Comparison of ENCODE assay signal across 23 cellular contexts in the genomic region with DNA sequence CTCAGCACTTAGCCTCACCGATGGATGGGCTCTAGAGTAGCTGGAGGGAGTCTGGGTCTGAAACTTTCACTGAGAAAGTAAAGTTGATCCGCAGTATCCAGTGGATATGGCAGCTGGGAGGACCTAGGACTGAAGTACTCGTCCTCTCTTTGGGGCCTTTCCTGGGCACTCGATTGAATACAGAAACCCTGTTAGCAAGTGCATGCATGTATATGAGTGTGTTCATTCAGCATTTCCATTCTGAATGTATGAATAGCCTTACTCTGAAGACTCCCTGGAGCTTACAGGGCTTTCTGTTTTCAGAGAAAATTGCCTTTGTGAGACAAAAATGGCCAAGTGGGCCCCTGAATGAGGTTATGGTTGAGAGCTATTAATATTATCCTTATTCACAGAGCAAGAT.
A peak's percentile ranks its signal among the peaks of the same experiment; 100 is the strongest.
DNase-seq lines count a peak whose midpoint lies in the region; ATAC-seq and TF ChIP-seq lines count a peak whose summit lies in the region.
"Had no signal": no experiment of that assay in that cellular context is flagged by ENCODE, and none has a peak within 500 bp of the region (broad histone marks: within the 10 kb centered on the region; RNA-seq: fewer than 3 reads in every experiment).

No MANE protein-coding gene starts in this region.

- intact Hi-C loops in spleen (cut with DNase I; ENCODE audit: low total_unique reads), result no loop called here

- peak overlapping the region in 6 of 8 donors; percentile 17 to 90 (median 78) for H3K27ac ChIP-seq in spleen
- H3K27ac ChIP-seq: gastrocnemius medialis, HL-60, SJCRH30 had no signal

- H3K36me3 Mint-ChIP-seq in activated CD8-positive, alpha-beta memory T cell treated with anti-CD3 and anti-CD28 coated beads, Interleukin-2, amount 10 ng/mL, durations not matched to agents 7 days and 5 days, result peaks cover 92% of the 10 kb centered on the region
- no peaks in the 10 kb centered on the region for H3K36me3 Mint-ChIP-seq in IgD-negative memory B cell
- peaks cover 88 to 95% of the 10 kb centered on the region in 2 donors for H3K36me3 Mint-ChIP-seq in activated naive CD4-positive, alpha-beta T cell treated with anti-CD3 and anti-CD28 coated beads, Interleukin-2, amount 50 U/mL, for 72 hours

- peak overlapping the region; percentile 96 for H3K27ac Mint-ChIP-seq in activated CD8-positive, alpha-beta memory T cell treated with anti-CD3 and anti-CD28 coated beads, Interleukin-2, amount 10 ng/mL, durations not matched to agents 7 days and 5 days
- H3K27ac Mint-ChIP-seq in IgD-negative memory B cell, result peak overlapping the region in 2 of 3 donors; percentile 77 to 82
- peak overlapping the region; percentile 81 to 95 for H3K27ac Mint-ChIP-seq in activated naive CD4-positive, alpha-beta T cell treated with anti-CD3 and anti-CD28 coated beads, Interleukin-2, amount 50 U/mL, for 72 hours
- H3K27ac Mint-ChIP-seq: HFFc6, progenitor cell of endocrine pancreas had no signal

- 71 to 85% (median 78%) methylated on average over 4 of the region's 4 CpGs for WGBS in spleen, 5 donors

- CTCF ChIA-PET in activated CD8-positive, alpha-beta memory T cell treated with anti-CD3 and anti-CD28 coated beads, Interleukin-2, amount 10 ng/mL, durations not matched to agents 7 days and 5 days (lab: Charles Lee), result interaction anchor here (0.6 to 7.3 kb wide), 10 partner anchors 8 to 885 kb away, joined by 3 to 48 read pairs (median 4); no protein-coding TSS in a partner anchor

- H3K27me3 ChIP-seq in spleen (replicated peaks in 1 of 7), result no peaks in the 10 kb centered on the region
- H3K27me3 ChIP-seq: gastrocnemius medialis, SJCRH30 had no signal

- H3K4me3 ChIP-seq in spleen, result peak overlapping the region in 2 of 8 donors; percentile 3 to 15
- H3K4me3 ChIP-seq: gastrocnemius medialis, SJCRH30 had no signal

- H3K36me3 ChIP-seq in spleen, result no peaks in the 10 kb centered on the region
- H3K36me3 ChIP-seq: gastrocnemius medialis had no signal

- DNase-seq in activated CD8-positive, alpha-beta memory T cell treated with anti-CD3 and anti-CD28 coated beads, Interleukin-2, amount 10 ng/mL, durations not matched to agents 7 days and 5 days, result peak; percentile 49
- no peak for DNase-seq in activated CD8-positive, alpha-beta memory T cell treated with anti-CD3 and anti-CD28 coated beads for 24 hours
- DNase-seq in activated naive CD4-positive, alpha-beta T cell treated with anti-CD3 and anti-CD28 coated beads, Interleukin-2, amount 50 U/mL, for 72 hours (ENCODE audit: low spot score in 2 of 2), result no peak
- DNase-seq in spleen (no peak), NCI-H1048 (lab: John Stamatoyannopoulos, UW) (no peak), NOMO-1 treated with DMSO at 0.1 percent for 48 hours (lab: John Stamatoyannopoulos, UW; ENCODE audit: unreplicated experiment) (no peak), DMS79 treated with DMSO at 0.1 percent for 48 hours (lab: John Stamatoyannopoulos, UW) (no peak)
- DNase-seq: anterior cingulate cortex; caudate nucleus; gastrocnemius medialis; HFFc6; IMR-90; MM.1S; NCI-H1694; NCI-H774; PC-3; SJCRH30; stimulated activated CD4-positive, alpha-beta T cell treated with anti-CD3 and anti-CD28 coated beads, Interleukin-4, amount 100 ng/mL, for 1 hour; T1000 had no signal

- H3K4me1 Mint-ChIP-seq in activated CD8-positive, alpha-beta memory T cell treated with anti-CD3 and anti-CD28 coated beads, Interleukin-2, amount 10 ng/mL, durations not matched to agents 7 days and 5 days, result peaks cover 88% of the 10 kb centered on the region
- peaks cover 62 to 78% (median 73%) of the 10 kb centered on the region in 3 donors for H3K4me1 Mint-ChIP-seq in IgD-negative memory B cell

- no peaks in the 10 kb centered on the region for H3K27me3 Mint-ChIP-seq in activated CD8-positive, alpha-beta memory T cell treated with anti-CD3 and anti-CD28 coated beads, Interleukin-2, amount 10 ng/mL, durations not matched to agents 7 days and 5 days
- no peaks in the 10 kb centered on the region for H3K27me3 Mint-ChIP-seq in IgD-negative memory B cell
- H3K27me3 Mint-ChIP-seq: progenitor cell of endocrine pancreas had no signal

- H3K9me3 ChIP-seq in spleen, result no peaks in the 10 kb centered on the region
- H3K9me3 ChIP-seq: gastrocnemius medialis, SJCRH30 had no signal

- no peaks in the 10 kb centered on the region for H3K9me3 Mint-ChIP-seq in activated CD8-positive, alpha-beta memory T cell treated with anti-CD3 and anti-CD28 coated beads, Interleukin-2, amount 10 ng/mL, durations not matched to agents 7 days and 5 days (ENCODE audit: low read depth)
- H3K9me3 Mint-ChIP-seq in IgD-negative memory B cell, result no peaks in the 10 kb centered on the region
- no peaks in the 10 kb centered on the region for H3K9me3 Mint-ChIP-seq in activated naive CD4-positive, alpha-beta T cell treated with anti-CD3 and anti-CD28 coated beads, Interleukin-2, amount 50 U/mL, for 72 hours
- H3K9me3 Mint-ChIP-seq: HFFc6 had no signal

- TF ChIP-seq POLR2A in spleen (IDR thresholded peaks at IDR 0.05), result no peak

- ATAC-seq in activated CD8-positive, alpha-beta memory T cell treated with anti-CD3 and anti-CD28 coated beads, Interleukin-2, amount 10 ng/mL, durations not matched to agents 7 days and 5 days, result peak; percentile 17
- peak; percentile 24 to 39 for ATAC-seq in activated naive CD4-positive, alpha-beta T cell treated with anti-CD3 and anti-CD28 coated beads, Interleukin-2, amount 50 U/mL, for 72 hours
- ATAC-seq: esophagus mucosa, gastrocnemius medialis, PC-3 had no signal

- peak overlapping the region; percentile 80 for H3K4me3 Mint-ChIP-seq in activated CD8-positive, alpha-beta memory T cell treated with anti-CD3 and anti-CD28 coated beads, Interleukin-2, amount 10 ng/mL, durations not matched to agents 7 days and 5 days
- H3K4me3 Mint-ChIP-seq in IgD-negative memory B cell, result peak overlapping the region; percentile 47 to 86 (median 54)
- H3K4me3 Mint-ChIP-seq: HFFc6 had no signal

- no peak for TF ChIP-seq CTCF in spleen (IDR thresholded peaks at IDR 0.05 in 8 of 11, conservative IDR thresholded peaks at IDR 0.05 in 3 of 11)

- peaks cover 10 to 86% (median 32%) of the 10 kb centered on the region in 6 donors for H3K4me1 ChIP-seq in spleen
- H3K4me1 ChIP-seq: gastrocnemius medialis had no signal
